Comparison of ENCODE assay signal across 1 cellular context in genomic region chr4:181548873-181549541, GRCh38.
TF ChIP-seq lines count a peak whose summit lies in the region.

No MANE protein-coding gene starts in this region.

TF ChIP-seq in HEK293, 187 proteins besides CTCF, POLR2A, EP300 and RAD21 (continued from another document):
- TF ChIP-seq ZNF366 (tag by site-specific recombination; conservative IDR thresholded peaks at IDR 0.05), result peak; percentile 61
- TF ChIP-seq TCF7L2 (IDR thresholded peaks at IDR 0.05; ENCODE audit: borderline replicate concordance, low read depth, low read length), result no peak
- TF ChIP-seq ZNF184 (tag by site-specific recombination; IDR thresholded peaks at IDR 0.05), result no peak
- no peak for TF ChIP-seq ZNF324 (tag by site-specific recombination; IDR thresholded peaks at IDR 0.05)
- TF ChIP-seq INSM2 (tag by site-specific recombination; IDR thresholded peaks at IDR 0.05), result no peak
- TF ChIP-seq, protein P1, sequence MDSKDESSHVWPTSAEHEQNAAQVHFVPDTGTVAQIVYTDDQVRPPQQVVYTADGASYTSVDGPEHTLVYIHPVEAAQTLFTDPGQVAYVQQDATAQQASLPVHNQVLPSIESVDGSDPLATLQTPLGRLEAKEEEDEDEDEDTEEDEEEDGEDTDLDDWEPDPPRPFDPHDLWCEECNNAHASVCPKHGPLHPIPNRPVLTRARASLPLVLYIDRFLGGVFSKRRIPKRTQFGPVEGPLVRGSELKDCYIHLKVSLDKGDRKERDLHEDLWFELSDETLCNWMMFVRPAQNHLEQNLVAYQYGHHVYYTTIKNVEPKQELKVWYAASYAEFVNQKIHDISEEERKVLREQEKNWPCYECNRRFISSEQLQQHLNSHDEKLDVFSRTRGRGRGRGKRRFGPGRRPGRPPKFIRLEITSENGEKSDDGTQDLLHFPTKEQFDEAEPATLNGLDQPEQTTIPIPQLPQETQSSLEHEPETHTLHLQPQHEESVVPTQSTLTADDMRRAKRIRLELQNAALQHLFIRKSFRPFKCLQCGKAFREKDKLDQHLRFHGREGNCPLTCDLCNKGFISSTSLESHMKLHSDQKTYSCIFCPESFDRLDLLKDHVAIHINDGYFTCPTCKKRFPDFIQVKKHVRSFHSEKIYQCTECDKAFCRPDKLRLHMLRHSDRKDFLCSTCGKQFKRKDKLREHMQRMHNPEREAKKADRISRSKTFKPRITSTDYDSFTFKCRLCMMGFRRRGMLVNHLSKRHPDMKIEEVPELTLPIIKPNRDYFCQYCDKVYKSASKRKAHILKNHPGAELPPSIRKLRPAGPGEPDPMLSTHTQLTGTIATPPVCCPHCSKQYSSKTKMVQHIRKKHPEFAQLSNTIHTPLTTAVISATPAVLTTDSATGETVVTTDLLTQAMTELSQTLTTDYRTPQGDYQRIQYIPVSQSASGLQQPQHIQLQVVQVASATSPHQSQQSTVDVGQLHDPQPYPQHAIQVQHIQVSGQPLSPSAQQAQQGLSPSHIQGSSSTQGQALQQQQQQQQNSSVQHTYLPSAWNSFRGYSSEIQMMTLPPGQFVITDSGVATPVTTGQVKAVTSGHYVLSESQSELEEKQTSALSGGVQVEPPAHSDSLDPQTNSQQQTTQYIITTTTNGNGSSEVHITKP (tag by site-specific recombination; IDR thresholded peaks at IDR 0.05), result 0 out of 2 replicates have a peak, but pooled peaks have one; percentile 22
- peak; percentile 69; the same call in 1 of the 2 replicates for TF ChIP-seq ZBTB48 (tag by site-specific recombination; IDR thresholded peaks at IDR 0.05)
- TF ChIP-seq ZBTB21 (tag by site-specific recombination; IDR thresholded peaks at IDR 0.05), result peak; percentile 77
- no peak for TF ChIP-seq ZNF416 (tag by site-specific recombination; IDR thresholded peaks at IDR 0.05)
- TF ChIP-seq ZNF585B (tag by site-specific recombination; IDR thresholded peaks at IDR 0.05), result no peak
- peak; percentile 44; the same call in 1 of the 2 replicates for TF ChIP-seq OSR2 (tag by site-specific recombination; IDR thresholded peaks at IDR 0.05)
- no peak for TF ChIP-seq HIC1 (tag by site-specific recombination; IDR thresholded peaks at IDR 0.05)
- TF ChIP-seq ZFP69B (tag by site-specific recombination; IDR thresholded peaks at IDR 0.05), result no peak
- TF ChIP-seq FEZF1 (tag by site-specific recombination; IDR thresholded peaks at IDR 0.05), result peak; percentile 51; the same call in 1 of the 2 replicates
- TF ChIP-seq, protein P2, sequence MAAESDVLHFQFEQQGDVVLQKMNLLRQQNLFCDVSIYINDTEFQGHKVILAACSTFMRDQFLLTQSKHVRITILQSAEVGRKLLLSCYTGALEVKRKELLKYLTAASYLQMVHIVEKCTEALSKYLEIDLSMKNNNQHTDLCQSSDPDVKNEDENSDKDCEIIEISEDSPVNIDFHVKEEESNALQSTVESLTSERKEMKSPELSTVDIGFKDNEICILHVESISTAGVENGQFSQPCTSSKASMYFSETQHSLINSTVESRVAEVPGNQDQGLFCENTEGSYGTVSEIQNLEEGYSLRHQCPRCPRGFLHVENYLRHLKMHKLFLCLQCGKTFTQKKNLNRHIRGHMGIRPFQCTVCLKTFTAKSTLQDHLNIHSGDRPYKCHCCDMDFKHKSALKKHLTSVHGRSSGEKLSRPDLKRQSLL (tag by site-specific recombination; IDR thresholded peaks at IDR 0.05), result peak; percentile 68; the same call in 1 of the 2 replicates
- peak; percentile 79 for TF ChIP-seq ZNF660 (tag by site-specific recombination; IDR thresholded peaks at IDR 0.05)
- peak; percentile 64 for TF ChIP-seq SP7 (tag by site-specific recombination; IDR thresholded peaks at IDR 0.05)
